ENCODE assay signal across 8 cellular contexts in the genomic region with DNA sequence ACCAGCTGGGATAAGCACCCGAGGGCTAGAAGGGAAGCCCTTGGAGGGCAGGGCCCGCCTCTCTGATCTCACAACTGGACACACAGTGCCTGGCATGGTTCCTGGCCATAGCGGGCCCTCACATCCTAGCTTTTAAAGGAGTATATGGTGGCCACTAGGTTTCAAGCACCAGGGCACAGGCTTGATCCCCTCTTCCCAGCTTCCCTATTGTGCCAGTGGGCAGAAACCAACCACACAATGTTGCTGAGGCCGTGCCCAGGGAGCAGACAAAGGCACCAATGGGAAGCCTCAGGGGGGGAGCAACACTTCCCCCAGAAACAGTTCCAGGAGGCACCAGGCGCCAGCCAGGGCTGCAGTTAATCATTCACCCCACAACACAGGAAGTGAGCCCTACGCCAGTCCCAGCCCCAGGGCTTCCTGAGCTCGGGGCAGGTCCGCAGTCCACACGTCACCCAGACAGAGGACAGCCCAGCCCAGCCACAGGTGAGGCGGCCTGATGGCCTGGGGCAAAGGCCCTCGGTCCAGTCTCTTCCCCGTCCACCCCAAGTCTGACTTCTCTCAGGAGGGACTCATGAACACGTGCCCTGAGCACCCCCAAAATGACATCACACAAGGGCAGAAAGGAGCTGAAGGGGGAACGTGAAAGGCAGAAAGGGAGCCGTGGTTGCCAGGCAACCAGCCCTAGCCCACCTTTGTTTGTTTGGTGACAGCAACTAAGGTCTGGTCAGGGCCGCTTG. TPM values are rescaled to one million over a fixed set of nuclear protein-coding genes. Genes with fewer than 3 reads are reported as not detected.
DNase-seq lines count a peak whose midpoint lies in the region; ATAC-seq and TF ChIP-seq lines count a peak whose summit lies in the region.

No MANE protein-coding gene starts in this region.

- no peaks in the 10 kb centered on the region for H3K9me3 ChIP-seq in WERI-Rb-1 (ENCODE audit: severe bottlenecking)

- no peaks in the 10 kb centered on the region for H3K27me3 Mint-ChIP-seq in activated CD4-positive, alpha-beta T cell treated with anti-CD3 and anti-CD28 coated beads, Interleukin-2, amount 10 ng/mL, durations not matched to agents 7 days and 5 days
- H3K27me3 Mint-ChIP-seq in activated CD4-positive, alpha-beta T cell treated with anti-CD3 and anti-CD28 coated beads for 36 hours: no peaks in the 10 kb centered on the region
- H3K27me3 Mint-ChIP-seq in activated CD4-positive, alpha-beta memory T cell treated with anti-CD3 and anti-CD28 coated beads, Interleukin-2, amount 10 ng/mL, durations not matched to agents 7 days and 5 days: no peaks in the 10 kb centered on the region

- H3K4me3 ChIP-seq in WERI-Rb-1 (ENCODE audit: low read depth, low read length): no peak overlapping the region

- no peak overlapping the region for H3K4me3 Mint-ChIP-seq in activated CD4-positive, alpha-beta T cell treated with anti-CD3 and anti-CD28 coated beads, Interleukin-2, amount 10 ng/mL, durations not matched to agents 7 days and 5 days
- H3K4me3 Mint-ChIP-seq in activated CD4-positive, alpha-beta T cell treated with anti-CD3 and anti-CD28 coated beads for 36 hours: no peak overlapping the region
- H3K4me3 Mint-ChIP-seq in activated CD4-positive, alpha-beta memory T cell treated with anti-CD3 and anti-CD28 coated beads, Interleukin-2, amount 10 ng/mL, durations not matched to agents 7 days and 5 days: no peak overlapping the region

- POLR2A ChIA-PET in activated CD4-positive, alpha-beta T cell treated with anti-CD3 and anti-CD28 coated beads, Interleukin-2, amount 10 ng/mL, durations not matched to agents 7 days and 5 days (lab: Charles Lee): no interaction called here
- POLR2A ChIA-PET in activated CD4-positive, alpha-beta T cell treated with anti-CD3 and anti-CD28 coated beads for 36 hours (lab: Charles Lee): no interaction called here
- POLR2A ChIA-PET in activated CD4-positive, alpha-beta memory T cell treated with anti-CD3 and anti-CD28 coated beads, Interleukin-2, amount 10 ng/mL, durations not matched to agents 7 days and 5 days (lab: Charles Lee): interaction anchor here (1.0 to 1.4 kb wide), 3 partner anchors 8 to 42 kb away, joined by 3 to 10 read pairs (median 3); a partner anchor contains a TSS

- H3K27ac ChIP-seq in WERI-Rb-1: no peak overlapping the region

- H3K27me3 ChIP-seq in WERI-Rb-1 (ENCODE audit: insufficient read depth, low read depth, severe bottlenecking): no peaks in the 10 kb centered on the region

- no peaks in the 10 kb centered on the region for H3K9me3 Mint-ChIP-seq in activated CD4-positive, alpha-beta T cell treated with anti-CD3 and anti-CD28 coated beads, Interleukin-2, amount 10 ng/mL, durations not matched to agents 7 days and 5 days
- no peaks in the 10 kb centered on the region for H3K9me3 Mint-ChIP-seq in activated CD4-positive, alpha-beta T cell treated with anti-CD3 and anti-CD28 coated beads for 36 hours (ENCODE audit: low read depth)
- no peaks in the 10 kb centered on the region for H3K9me3 Mint-ChIP-seq in activated CD4-positive, alpha-beta memory T cell treated with anti-CD3 and anti-CD28 coated beads, Interleukin-2, amount 10 ng/mL, durations not matched to agents 7 days and 5 days

- peaks cover 39% of the 10 kb centered on the region for H3K36me3 ChIP-seq in WERI-Rb-1

- H3K4me1 Mint-ChIP-seq in activated CD4-positive, alpha-beta T cell treated with anti-CD3 and anti-CD28 coated beads, Interleukin-2, amount 10 ng/mL, durations not matched to agents 7 days and 5 days: peaks cover 15% of the 10 kb centered on the region
- no peaks in the 10 kb centered on the region for H3K4me1 Mint-ChIP-seq in activated CD4-positive, alpha-beta T cell treated with anti-CD3 and anti-CD28 coated beads for 36 hours
- H3K4me1 Mint-ChIP-seq in activated CD4-positive, alpha-beta memory T cell treated with anti-CD3 and anti-CD28 coated beads, Interleukin-2, amount 10 ng/mL, durations not matched to agents 7 days and 5 days: peaks cover 17% of the 10 kb centered on the region

- no peak for TF ChIP-seq CTCF in WERI-Rb-1 (IDR thresholded peaks at IDR 0.05; ENCODE audit: low read depth, low read length)

- H3K27ac Mint-ChIP-seq in activated CD4-positive, alpha-beta T cell treated with anti-CD3 and anti-CD28 coated beads, Interleukin-2, amount 10 ng/mL, durations not matched to agents 7 days and 5 days: peak overlapping the region; percentile 80
- no peak overlapping the region for H3K27ac Mint-ChIP-seq in activated CD4-positive, alpha-beta T cell treated with anti-CD3 and anti-CD28 coated beads for 36 hours
- H3K27ac Mint-ChIP-seq in activated CD4-positive, alpha-beta memory T cell treated with anti-CD3 and anti-CD28 coated beads, Interleukin-2, amount 10 ng/mL, durations not matched to agents 7 days and 5 days: peak overlapping the region; percentile 28

- intact Hi-C loops in activated CD4-positive, alpha-beta T cell treated with anti-CD3 and anti-CD28 coated beads for 36 hours (cut with DNase I, micrococcal nuclease): no loop called here

- ATAC-seq in activated CD4-positive, alpha-beta T cell treated with anti-CD3 and anti-CD28 coated beads for 36 hours: no peak
- peak; percentile 89 for ATAC-seq in HG03159 (IDR thresholded peaks at IDR 0.05; ENCODE audit: unreplicated experiment)

- CTCF ChIA-PET in activated CD4-positive, alpha-beta T cell treated with anti-CD3 and anti-CD28 coated beads, Interleukin-2, amount 10 ng/mL, durations not matched to agents 7 days and 5 days (lab: Charles Lee): interaction anchor here (0.5 to 5.6 kb wide), 10 partner anchors 12 to 293 kb away, joined by 3 to 48 read pairs (median 4); a partner anchor contains a TSS
- CTCF ChIA-PET in activated CD4-positive, alpha-beta T cell treated with anti-CD3 and anti-CD28 coated beads for 36 hours (lab: Charles Lee): interaction anchor here (0.5 to 6.6 kb wide), 6 partner anchors 9 to 310 kb away, joined by 3 to 45 read pairs (median 4); a partner anchor contains a TSS
- CTCF ChIA-PET in activated CD4-positive, alpha-beta memory T cell treated with anti-CD3 and anti-CD28 coated beads, Interleukin-2, amount 10 ng/mL, durations not matched to agents 7 days and 5 days (lab: Charles Lee): interaction anchor here (1.1 to 6.5 kb wide), 8 partner anchors 8 to 108 kb away, joined by 3 to 75 read pairs (median 6); a partner anchor contains a TSS

- H3K36me3 Mint-ChIP-seq in activated CD4-positive, alpha-beta T cell treated with anti-CD3 and anti-CD28 coated beads, Interleukin-2, amount 10 ng/mL, durations not matched to agents 7 days and 5 days (ENCODE audit: low read depth): peaks cover 12% of the 10 kb centered on the region
- peaks cover 10% of the 10 kb centered on the region for H3K36me3 Mint-ChIP-seq in activated CD4-positive, alpha-beta T cell treated with anti-CD3 and anti-CD28 coated beads for 36 hours (ENCODE audit: low read depth)
- H3K36me3 Mint-ChIP-seq in activated CD4-positive, alpha-beta memory T cell treated with anti-CD3 and anti-CD28 coated beads, Interleukin-2, amount 10 ng/mL, durations not matched to agents 7 days and 5 days (ENCODE audit: low read depth): peaks cover 15% of the 10 kb centered on the region

- DNase-seq in activated CD4-positive, alpha-beta T cell treated with anti-CD3 and anti-CD28 coated beads, Interleukin-2, amount 10 ng/mL, durations not matched to agents 7 days and 5 days: no peak
- DNase-seq in activated CD4-positive, alpha-beta T cell treated with anti-CD3 and anti-CD28 coated beads for 36 hours: no peak
- peak; percentile 34 for DNase-seq in activated CD4-positive, alpha-beta memory T cell treated with anti-CD3 and anti-CD28 coated beads, Interleukin-2, amount 10 ng/mL, durations not matched to agents 7 days and 5 days
- peak; percentile 98 for DNase-seq in kidney glomerular epithelial cell (lab: John Stamatoyannopoulos, UW)
- DNase-seq in superior temporal gyrus (ENCODE audit: extremely low spot score): peak; percentile 92
- no peak for DNase-seq in NCI-H2227 (lab: John Stamatoyannopoulos, UW; ENCODE audit: unreplicated experiment)
- DNase-seq in WERI-Rb-1: no peak

RNA-seq across cellular contexts. Expression of a gene that starts 12.8 kb away (rescaled TPM):
- total RNA-seq in activated CD4-positive, alpha-beta T cell treated with anti-CD3 and anti-CD28 coated beads, Interleukin-2, amount 10 ng/mL, durations not matched to agents 7 days and 5 days: under 1 TPM; 0.10 to 0.12 TPM
- under 1 TPM; 0.12 to 0.14 TPM for total RNA-seq in activated CD4-positive, alpha-beta T cell treated with anti-CD3 and anti-CD28 coated beads for 36 hours
- not detected for total RNA-seq in activated CD4-positive, alpha-beta memory T cell treated with anti-CD3 and anti-CD28 coated beads, Interleukin-2, amount 10 ng/mL, durations not matched to agents 7 days and 5 days

RNA-seq across cellular contexts. Expression of a gene that starts 20.9 kb away (rescaled TPM):
- total RNA-seq in activated CD4-positive, alpha-beta T cell treated with anti-CD3 and anti-CD28 coated beads, Interleukin-2, amount 10 ng/mL, durations not matched to agents 7 days and 5 days: 10 to 100 TPM; 44.7 to 47.1 TPM
- 10 to 100 TPM; 36.4 to 40.5 TPM for total RNA-seq in activated CD4-positive, alpha-beta T cell treated with anti-CD3 and anti-CD28 coated beads for 36 hours
- total RNA-seq in activated CD4-positive, alpha-beta memory T cell treated with anti-CD3 and anti-CD28 coated beads, Interleukin-2, amount 10 ng/mL, durations not matched to agents 7 days and 5 days: 10 to 100 TPM; 38.3 TPM

RNA-seq across cellular contexts. Expression of a gene that starts 21.1 kb away (rescaled TPM):
- total RNA-seq in activated CD4-positive, alpha-beta T cell treated with anti-CD3 and anti-CD28 coated beads, Interleukin-2, amount 10 ng/mL, durations not matched to agents 7 days and 5 days: 10 to 100 TPM; 97.0 to 97.5 TPM
- total RNA-seq in activated CD4-positive, alpha-beta T cell treated with anti-CD3 and anti-CD28 coated beads for 36 hours: 10 to 100 TPM; 87.8 to 100.0 TPM
- total RNA-seq in activated CD4-positive, alpha-beta memory T cell treated with anti-CD3 and anti-CD28 coated beads, Interleukin-2, amount 10 ng/mL, durations not matched to agents 7 days and 5 days: 10 to 100 TPM; 87.2 to 89.6 TPM

RNA-seq across cellular contexts. Expression of a gene that starts 58.5 kb away (rescaled TPM):
- total RNA-seq in activated CD4-positive, alpha-beta T cell treated with anti-CD3 and anti-CD28 coated beads, Interleukin-2, amount 10 ng/mL, durations not matched to agents 7 days and 5 days: 10 to 100 TPM; 11.0 to 13.4 TPM
- 10 to 100 TPM; 20.8 to 22.4 TPM for total RNA-seq in activated CD4-positive, alpha-beta T cell treated with anti-CD3 and anti-CD28 coated beads for 36 hours
- 10 to 100 TPM; 11.3 to 13.7 TPM for total RNA-seq in activated CD4-positive, alpha-beta memory T cell treated with anti-CD3 and anti-CD28 coated beads, Interleukin-2, amount 10 ng/mL, durations not matched to agents 7 days and 5 days

Comparison
In these comparisons a context has a peak if more than half of its experiments do, and no peak if none do; other contexts are left out.
1. DNase-seq: peak in activated CD4-positive, alpha-beta memory T cell treated with anti-CD3 and anti-CD28 coated beads, Interleukin-2, amount 10 ng/mL, durations not matched to agents 7 days and 5 days (single experiment), kidney glomerular epithelial cell (single experiment) and superior temporal gyrus (single experiment); none in activated CD4-positive, alpha-beta T cell treated with anti-CD3 and anti-CD28 coated beads, Interleukin-2, amount 10 ng/mL, durations not matched to agents 7 days and 5 days (single experiment), activated CD4-positive, alpha-beta T cell treated with anti-CD3 and anti-CD28 coated beads for 36 hours (single experiment), NCI-H2227 (single experiment) and WERI-Rb-1 (single experiment).